Comparison of ENCODE assay signal across 8 cellular contexts in genomic region chr2:67322361-67323001, GRCh38.
A peak's percentile ranks its signal among the peaks of the same experiment; 100 is the strongest.
DNase-seq lines count a peak whose midpoint lies in the region; ATAC-seq, FAIRE-seq and TF ChIP-seq lines count a peak whose summit lies in the region.

No MANE protein-coding gene starts in this region.

- TF ChIP-seq CTCF in AG09319 (IDR thresholded peaks at IDR 0.05; ENCODE audit: low read depth, low read length) (peak; percentile 38), SK-N-SH (IDR thresholded peaks at IDR 0.05) (peak; percentile 74), heart left ventricle (IDR thresholded peaks at IDR 0.05) (peak in 7 of 12 donors; percentile 7 to 42 (median 27)), smooth muscle cell (IDR thresholded peaks at IDR 0.05; ENCODE audit: borderline replicate concordance, insufficient read depth, poor library complexity, severe bottlenecking) (peak; percentile 42)
- no peak for TF ChIP-seq CTCF in CD8-positive, alpha-beta T cell (IDR thresholded peaks at IDR 0.05)

- H3K9me3 Mint-ChIP-seq in CD8-positive, alpha-beta T cell: no peaks in the 10 kb centered on the region

- peak; percentile 88 for TF ChIP-seq RAD21 in SK-N-SH (IDR thresholded peaks at IDR 0.05; ENCODE audit: low read length)

- DNase-seq in AG09319 (ENCODE audit: extremely low read depth, low read depth): peak; percentile 23
- DNase-seq in HTR-8/SVneo (ENCODE audit: insufficient read length, low spot score): peak; percentile 48
- DNase-seq in SK-N-SH: peak; percentile 69
- peak in 3 of 5 donors; percentile 27 to 57 (median 43) for DNase-seq in heart left ventricle
- no peak for DNase-seq in smooth muscle cell (lab: John Stamatoyannopoulos, UW; ENCODE audit: unreplicated experiment)
- no peak for DNase-seq in DMS79 treated with DMSO at 0.1 percent for 48 hours (lab: John Stamatoyannopoulos, UW)
- no peak for DNase-seq in CD8-positive, alpha-beta T cell
- no peak for DNase-seq in MV-4-11 (lab: John Stamatoyannopoulos, UW)

- H3K9ac ChIP-seq in SK-N-SH: no peak overlapping the region
- H3K9ac ChIP-seq in smooth muscle cell (ENCODE audit: low read depth): no peak overlapping the region

- FAIRE-seq in HTR-8/SVneo (lab: Jason Lieb, UNC): peak; percentile 68

- peaks cover 11% of the 10 kb centered on the region for H3F3A ChIP-seq in SK-N-SH (replicated peaks; ENCODE audit: insufficient read depth)
- H3F3A ChIP-seq in smooth muscle cell (ENCODE audit: low read depth): no peaks in the 10 kb centered on the region

- POLR2A ChIA-PET in SK-N-SH (lab: Yijun Ruan, JAX): no interaction called here
- POLR2A ChIA-PET in CD8-positive, alpha-beta T cell (lab: Charles Lee): no interaction called here

- TF ChIP-seq EP300 in SK-N-SH (IDR thresholded peaks at IDR 0.05; ENCODE audit: borderline replicate concordance in 1 of 2, low read depth in 1 of 2, low read length in 1 of 2): no peak; a peak in 1 of 4 replicates

- H3K79me2 ChIP-seq in SK-N-SH (ENCODE audit: insufficient read depth): no peaks in the 10 kb centered on the region
- no peaks in the 10 kb centered on the region for H3K79me2 ChIP-seq in smooth muscle cell (ENCODE audit: low read depth)

- no peak overlapping the region for H3K27ac Mint-ChIP-seq in CD8-positive, alpha-beta T cell

- peak overlapping the region; percentile 14 to 90; a peak in 3 of 4 replicates for H3K27ac ChIP-seq in SK-N-SH (ENCODE audit: low read depth in 2 of 2, low read length in 1 of 2)
- H3K27ac ChIP-seq in heart left ventricle: peak overlapping the region in 1 of 12 donors; percentile 61
- no peak overlapping the region for H3K27ac ChIP-seq in smooth muscle cell (ENCODE audit: low read depth)
- H3K27ac ChIP-seq in CD8-positive, alpha-beta T cell (ENCODE audit: low read depth, low read length): no peak overlapping the region

- H3K4me3 Mint-ChIP-seq in CD8-positive, alpha-beta T cell: no peak overlapping the region

- no peak overlapping the region for H3K4me2 ChIP-seq in SK-N-SH
- no peak overlapping the region for H3K4me2 ChIP-seq in smooth muscle cell

- intact Hi-C loops in heart left ventricle (cut with DNase I): loop anchor here in 1 of 10 donors (5.0 kb wide), 1 partner anchor 890 kb away; no protein-coding TSS in a partner anchor
- intact Hi-C loops in CD8-positive, alpha-beta T cell (cut with DNase I, micrococcal nuclease): no loop called here

- H2AFZ ChIP-seq in SK-N-SH (ENCODE audit: low read depth) (peak overlapping the region; percentile 26; the same call in 1 of the 2 replicates), smooth muscle cell (ENCODE audit: low read depth) (no peak overlapping the region)

- TF ChIP-seq POLR2A in heart left ventricle (IDR thresholded peaks at IDR 0.05): no peak

- peaks cover 8% of the 10 kb centered on the region; the same call in 1 of the 2 replicates for H3K9me2 ChIP-seq in SK-N-SH

- H3K4me1 ChIP-seq in SK-N-SH (ENCODE audit: control insufficient read depth in 1 of 2, insufficient read depth in 2 of 2, low read depth in 1 of 2, low read length in 1 of 2) (peaks cover 44 to 54% of the 10 kb centered on the region in 2 experiments), heart left ventricle (peaks cover 0 to 13% (median 0%) of the 10 kb centered on the region in 12 donors), smooth muscle cell (ENCODE audit: low read depth) (no peaks in the 10 kb centered on the region)
- H3K4me1 ChIP-seq in CD8-positive, alpha-beta T cell (ENCODE audit: insufficient read depth, low read length): no peaks in the 10 kb centered on the region

- H3K36me3 Mint-ChIP-seq in CD8-positive, alpha-beta T cell: no peaks in the 10 kb centered on the region

- H3K9me3 ChIP-seq in SK-N-SH: no peaks in the 10 kb centered on the region
- H3K9me3 ChIP-seq in heart left ventricle: no peaks in the 10 kb centered on the region
- H3K9me3 ChIP-seq in smooth muscle cell (replicated peaks; ENCODE audit: low read depth): no peaks in the 10 kb centered on the region
- no peaks in the 10 kb centered on the region for H3K9me3 ChIP-seq in CD8-positive, alpha-beta T cell (ENCODE audit: low read length)

- H3K27me3 ChIP-seq in SK-N-SH (ENCODE audit: insufficient read depth) (no peaks in the 10 kb centered on the region), heart left ventricle (peaks cover 0 to 16% (median 0%) of the 10 kb centered on the region in 9 donors), smooth muscle cell (ENCODE audit: low read depth) (peaks cover 18% of the 10 kb centered on the region)
- H3K27me3 ChIP-seq in CD8-positive, alpha-beta T cell (ENCODE audit: insufficient read depth, low read length): no peaks in the 10 kb centered on the region

- H3K36me3 ChIP-seq in SK-N-SH (replicated peaks in 1 of 2; ENCODE audit: control insufficient read depth in 1 of 2, insufficient read depth in 2 of 2, low read length in 1 of 2) (no peaks in the 10 kb centered on the region), heart left ventricle (no peaks in the 10 kb centered on the region), smooth muscle cell (ENCODE audit: low read depth) (no peaks in the 10 kb centered on the region)
- no peaks in the 10 kb centered on the region for H3K36me3 ChIP-seq in CD8-positive, alpha-beta T cell (ENCODE audit: insufficient read depth, low read length)

- no peak overlapping the region; a peak in 1 of 4 replicates for H3K4me3 ChIP-seq in SK-N-SH (ENCODE audit: low read depth in 2 of 2, low read length in 1 of 2)
- no peak overlapping the region for H3K4me3 ChIP-seq in heart left ventricle
- no peak overlapping the region for H3K4me3 ChIP-seq in smooth muscle cell
- H3K4me3 ChIP-seq in CD8-positive, alpha-beta T cell (ENCODE audit: low read depth, low read length): no peak overlapping the region

- H4K20me1 ChIP-seq in SK-N-SH (ENCODE audit: insufficient read depth): no peaks in the 10 kb centered on the region
- H4K20me1 ChIP-seq in smooth muscle cell (ENCODE audit: low read depth): no peaks in the 10 kb centered on the region

- peaks cover 4% of the 10 kb centered on the region for H3K27me3 Mint-ChIP-seq in CD8-positive, alpha-beta T cell (ENCODE audit: low read depth)

- CTCF ChIA-PET in SK-N-SH (lab: Yijun Ruan, JAX): interaction anchor here (0.6 to 2.8 kb wide), 16 partner anchors 59 to 893 kb away, joined by 3 to 9 read pairs (median 4); partner anchors contain the start of gene MEIS1
- CTCF ChIA-PET in CD8-positive, alpha-beta T cell (lab: Charles Lee): no interaction called here

- 29% methylated on average over 3 of the region's 3 CpGs for WGBS in SK-N-SH (ENCODE audit: low lambda C conversion rate)
- 28 to 41% (median 36%) methylated on average over 3 of the region's 3 CpGs for WGBS in heart left ventricle, 4 donors
- WGBS in smooth muscle cell (ENCODE audit: low lambda C conversion rate): 42% methylated on average over 3 of the region's 3 CpGs

- H3K4me1 Mint-ChIP-seq in CD8-positive, alpha-beta T cell (ENCODE audit: low read depth): no peaks in the 10 kb centered on the region

- ATAC-seq in heart left ventricle: peak; percentile 51 to 74 (median 64)
- ATAC-seq in CD8-positive, alpha-beta T cell: no peak

TF ChIP-seq in SK-N-SH, 30 proteins besides CTCF, POLR2A, EP300 and RAD21 (continues in another document):
- TF ChIP-seq RCOR1 (IDR thresholded peaks at IDR 0.05; ENCODE audit: low read length) (no peak), FOXM1 (IDR thresholded peaks at IDR 0.05; ENCODE audit: low read depth) (no peak), SIN3A (IDR thresholded peaks at IDR 0.05; ENCODE audit: borderline replicate concordance, low read depth, low read length) (no peak), GATA2 (CRISPR knock-in tag; IDR thresholded peaks at IDR 0.05) (peak; percentile 52), IRF3 (IDR thresholded peaks at IDR 0.05; ENCODE audit: low read depth, low read length) (no peak), RXRA (IDR thresholded peaks at IDR 0.05; ENCODE audit: borderline replicate concordance, low read depth) (no peak), MXI1 (IDR thresholded peaks at IDR 0.05; ENCODE audit: low read depth, low read length) (no peak), TAF1 (IDR thresholded peaks at IDR 0.05; ENCODE audit: borderline replicate concordance, low read depth, low read length) (no peak), NRF1 (IDR thresholded peaks at IDR 0.05; ENCODE audit: low read depth, low read length) (peak; percentile 58), POLR2AphosphoS5 (IDR thresholded peaks at IDR 0.05; ENCODE audit: low read depth, low read length) (no peak), FOXJ3 (CRISPR knock-in tag; IDR thresholded peaks at IDR 0.05) (peak; percentile 39; the same call in 1 of the 2 replicates), TEAD4 (IDR thresholded peaks at IDR 0.05; ENCODE audit: borderline replicate concordance, insufficient read depth) (no peak), FOSL2 (IDR thresholded peaks at IDR 0.05; ENCODE audit: borderline replicate concordance, low read depth) (no peak), PBX3 (IDR thresholded peaks at IDR 0.05) (no peak), YY1 (IDR thresholded peaks at IDR 0.05; ENCODE audit: low read depth) (no peak), EZH2phosphoT487 (IDR thresholded peaks at IDR 0.05; ENCODE audit: borderline replicate concordance, low read depth) (no peak)

Comparison
In these comparisons a context has a peak if more than half of its experiments do, and no peak if none do; other contexts are left out.
1. DNase-seq: peak in AG09319 (single experiment), HTR-8/SVneo (single experiment), SK-N-SH (single experiment) and heart left ventricle (3 of 5); none in smooth muscle cell (single experiment), DMS79 treated with DMSO at 0.1 percent for 48 hours (single experiment), CD8-positive, alpha-beta T cell (0 of 7) and MV-4-11 (single experiment).
2. H3K27ac ChIP-seq: peak in SK-N-SH (2 of 2); none in smooth muscle cell (single experiment) and CD8-positive, alpha-beta T cell (single experiment).